3 cellular contexts compared by ENCODE assay signal in genomic region chr3:142795332-142795731, GRCh38.
A peak's percentile ranks its signal among the peaks of the same experiment; 100 is the strongest.
TF ChIP-seq lines count a peak whose summit lies in the region.

No MANE protein-coding gene starts in this region.

TF ChIP-seq in HepG2, 621 proteins besides CTCF, POLR2A, EP300 and RAD21:
- TF ChIP-seq SRSF9 (IDR thresholded peaks at IDR 0.05; ENCODE audit: borderline replicate concordance, insufficient read depth, low read depth, low read length, poor library complexity, severe bottlenecking) (no peak), RFX5 (IDR thresholded peaks at IDR 0.05; ENCODE audit: low read depth, low read length) (no peak), ZNF644 (CRISPR knock-in tag; IDR thresholded peaks at IDR 0.05; ENCODE audit: low read depth) (no peak), ZBTB21 (CRISPR knock-in tag; IDR thresholded peaks at IDR 0.05) (no peak), ZNF570 (CRISPR knock-in tag; IDR thresholded peaks at IDR 0.05; ENCODE audit: borderline replicate concordance) (no peak), ZNF317 (CRISPR knock-in tag; IDR thresholded peaks at IDR 0.05) (peak; percentile 91), ZNF773 (CRISPR knock-in tag; IDR thresholded peaks at IDR 0.05; ENCODE audit: borderline replicate concordance) (no peak)

TF ChIP-seq in WTC11, 78 proteins besides CTCF, POLR2A, EP300 and RAD21:
- TF ChIP-seq ETV6 (CRISPR knock-in tag; IDR thresholded peaks at IDR 0.05) (no peak), ZNF317 (CRISPR knock-in tag; IDR thresholded peaks at IDR 0.05; ENCODE audit: borderline replicate concordance, low read depth) (peak; percentile 85), NR2C2 (CRISPR knock-in tag; IDR thresholded peaks at IDR 0.05) (no peak), TP53 (CRISPR knock-in tag; IDR thresholded peaks at IDR 0.05) (no peak)

TF ChIP-seq in K562, 482 proteins besides CTCF, POLR2A, EP300 and RAD21:
- TF ChIP-seq CBX3 (IDR thresholded peaks at IDR 0.05; ENCODE audit: borderline replicate concordance in 1 of 2, low read length in 2 of 2) (peak in 1 of 2 experiments; percentile 77; a peak in 1 of 3 replicates), TRIM24 (IDR thresholded peaks at IDR 0.05) (peak in 1 of 2 experiments; percentile 46; a peak in 1 of 4 replicates), CBX5 (IDR thresholded peaks at IDR 0.05; ENCODE audit: borderline replicate concordance, low read depth) (0 out of 2 replicates have a peak, but pooled peaks have one; percentile 54), SMARCA5 (IDR thresholded peaks at IDR 0.05) (no peak), CBX1 (IDR thresholded peaks at IDR 0.05; ENCODE audit: low read depth) (no peak), TRIM28 (IDR thresholded peaks at IDR 0.05) (peak; percentile 77), ZNF76 (CRISPR knock-in tag; IDR thresholded peaks at IDR 0.05; ENCODE audit: borderline replicate concordance) (no peak), POLR2AphosphoS2 (IDR thresholded peaks at IDR 0.05; ENCODE audit: low read length) (no peak), KLF1 (tag; IDR thresholded peaks at IDR 0.05) (no peak), MYBL2 (IDR thresholded peaks at IDR 0.05; ENCODE audit: low read depth) (no peak), MYBL2 (CRISPR knock-in tag; IDR thresholded peaks at IDR 0.05; ENCODE audit: borderline replicate concordance) (no peak), RBM39 (optimal IDR thresholded peaks at IDR 0.05; ENCODE audit: low read depth, low read length) (no peak), MYNN (IDR thresholded peaks at IDR 0.05) (no peak), MYNN (CRISPR knock-in tag; IDR thresholded peaks at IDR 0.05) (no peak), ZNF134 (CRISPR knock-in tag; conservative IDR thresholded peaks at IDR 0.05) (no peak)
- TF ChIP-seq, protein P1, sequence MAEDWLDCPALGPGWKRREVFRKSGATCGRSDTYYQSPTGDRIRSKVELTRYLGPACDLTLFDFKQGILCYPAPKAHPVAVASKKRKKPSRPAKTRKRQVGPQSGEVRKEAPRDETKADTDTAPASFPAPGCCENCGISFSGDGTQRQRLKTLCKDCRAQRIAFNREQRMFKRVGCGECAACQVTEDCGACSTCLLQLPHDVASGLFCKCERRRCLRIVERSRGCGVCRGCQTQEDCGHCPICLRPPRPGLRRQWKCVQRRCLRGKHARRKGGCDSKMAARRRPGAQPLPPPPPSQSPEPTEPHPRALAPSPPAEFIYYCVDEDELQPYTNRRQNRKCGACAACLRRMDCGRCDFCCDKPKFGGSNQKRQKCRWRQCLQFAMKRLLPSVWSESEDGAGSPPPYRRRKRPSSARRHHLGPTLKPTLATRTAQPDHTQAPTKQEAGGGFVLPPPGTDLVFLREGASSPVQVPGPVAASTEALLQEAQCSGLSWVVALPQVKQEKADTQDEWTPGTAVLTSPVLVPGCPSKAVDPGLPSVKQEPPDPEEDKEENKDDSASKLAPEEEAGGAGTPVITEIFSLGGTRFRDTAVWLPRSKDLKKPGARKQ (CRISPR knock-in tag; IDR thresholded peaks at IDR 0.05): no peak
